8 cellular contexts compared by ENCODE assay signal in genomic region chr7:72879079-72879736, GRCh38. TPM values are rescaled to one million over a fixed set of nuclear protein-coding genes. Genes with fewer than 3 reads are reported as not detected.
DNase-seq lines count a peak whose midpoint lies in the region; ATAC-seq and TF ChIP-seq lines count a peak whose summit lies in the region.
"Not testable (repeated sequence)": the region's sequence is repeated elsewhere in the genome, so short reads cannot be mapped to it uniquely, and the experiment has no call there.

No MANE protein-coding gene starts in this region.

- peak in 2 of 4 donors; percentile 61 to 74 for TF ChIP-seq POLR2A in upper lobe of left lung (IDR thresholded peaks at IDR 0.05)

- not testable (repeated sequence) for H3K4me1 Mint-ChIP-seq in T-helper 1 cell treated with Interleukin-12 subunit alpha and Interleukin-12 subunit beta and Interleukin-4 antibody, amounts not matched to agents 30 μg/mL and 1 μg/mL, for 36 hours (ENCODE audit: low read depth)

- H3K27me3 Mint-ChIP-seq in T-helper 1 cell treated with Interleukin-12 subunit alpha and Interleukin-12 subunit beta and Interleukin-4 antibody, amounts not matched to agents 30 μg/mL and 1 μg/mL, for 36 hours (ENCODE audit: low read depth): not testable (repeated sequence)

- H3K4me3 ChIP-seq in upper lobe of left lung: peak overlapping the region; percentile 78 to 89 (median 82)

- DNase-seq in GM13977 (ENCODE audit: low spot score): peak; percentile 57
- DNase-seq in NCI-H146 treated with DMSO at 0.1 percent for 48 hours (lab: John Stamatoyannopoulos, UW; ENCODE audit: unreplicated experiment): peak; percentile 61
- DNase-seq in amygdala (lab: John Stamatoyannopoulos, UW): peak; percentile 5 to 89 (median 71)
- DNase-seq in left ventricle myocardium superior: peak; percentile 90
- peak; percentile 95 for DNase-seq in posterior vena cava (ENCODE audit: low spot score)
- DNase-seq in upper lobe of left lung: peak; percentile 85 to 93

- peak overlapping the region; percentile 77 for H3K4me3 Mint-ChIP-seq in T-helper 1 cell treated with Interleukin-12 subunit alpha and Interleukin-12 subunit beta and Interleukin-4 antibody, amounts not matched to agents 30 μg/mL and 1 μg/mL, for 36 hours

- not testable (repeated sequence) for H3K4me1 ChIP-seq in upper lobe of left lung

- peaks cover 15% of the 10 kb centered on the region for H3K36me3 Mint-ChIP-seq in T-helper 1 cell treated with Interleukin-12 subunit alpha and Interleukin-12 subunit beta and Interleukin-4 antibody, amounts not matched to agents 30 μg/mL and 1 μg/mL, for 36 hours (ENCODE audit: low read depth)

- peak overlapping the region; percentile 91 to 93 (median 92) for H3K27ac ChIP-seq in upper lobe of left lung

- not testable (repeated sequence) for TF ChIP-seq EP300 in upper lobe of left lung (IDR thresholded peaks at IDR 0.05)

- not testable (repeated sequence) for H3K9me3 ChIP-seq in upper lobe of left lung

- peak overlapping the region; percentile 76 for H3K27ac Mint-ChIP-seq in T-helper 1 cell treated with Interleukin-12 subunit alpha and Interleukin-12 subunit beta and Interleukin-4 antibody, amounts not matched to agents 30 μg/mL and 1 μg/mL, for 36 hours

- H3K27me3 ChIP-seq in upper lobe of left lung: not testable (repeated sequence)

- not testable (repeated sequence) for H3K36me3 ChIP-seq in upper lobe of left lung

- ATAC-seq in HG02870 (IDR thresholded peaks at IDR 0.05; ENCODE audit: unreplicated experiment) (peak; percentile 98), left ventricle myocardium superior (peak; percentile 100), upper lobe of left lung (ENCODE audit: low FRiP score in 2 of 2) (peak; percentile 100)

- in situ Hi-C loops in GM13977 (cut with MboI; ENCODE audit: low pct_unique_long_range_greater_than_20kb, low sequenced_read_pairs, unreplicated experiment): not testable (repeated sequence)

- intact Hi-C loops in left ventricle myocardium superior (cut with micrococcal nuclease); posterior vena cava (cut with DNase I): not testable (repeated sequence)

- WGBS in upper lobe of left lung, 2 donors: 0% methylated on average over 5 to 12 of the region's 59 CpGs

- not testable (repeated sequence) for H3K9me3 Mint-ChIP-seq in T-helper 1 cell treated with Interleukin-12 subunit alpha and Interleukin-12 subunit beta and Interleukin-4 antibody, amounts not matched to agents 30 μg/mL and 1 μg/mL, for 36 hours

- TF ChIP-seq CTCF in GM13977 (IDR thresholded peaks at IDR 0.05; ENCODE audit: extremely low read depth, insufficient read depth, missing control alignments): not testable (repeated sequence)
- peak in 4 of 6 experiments; percentile 5 to 40 (median 26) for TF ChIP-seq CTCF in upper lobe of left lung (IDR thresholded peaks at IDR 0.05)

RNA-seq across cellular contexts. Expression of gene POM121, which starts 45.7 kb away (rescaled TPM):
- total RNA-seq in left ventricle myocardium superior (16.9 TPM), posterior vena cava (10 to 100 TPM; 25.0 to 25.8 TPM), upper lobe of left lung (10 to 100 TPM; 25.5 to 37.2 (median 32.8) TPM)

RNA-seq across cellular contexts. Expression of gene TYW1B, which starts 51.2 kb away (rescaled TPM):
- total RNA-seq in left ventricle myocardium superior (2.8 TPM), posterior vena cava (1 to 10 TPM; 1.6 to 2.1 TPM), upper lobe of left lung (10 to 100 TPM in 2 of 6 donors, 1 to 10 TPM in 4; 2.4 to 22.0 (median 4.5) TPM)

Comparison
In these comparisons a context has a peak if more than half of its experiments do, and no peak if none do; other contexts are left out.
1. Peak in every context shown above with its lines: DNase-seq, ATAC-seq, H3K4me3 ChIP-seq and H3K27ac ChIP-seq.